In the genomic region with DNA sequence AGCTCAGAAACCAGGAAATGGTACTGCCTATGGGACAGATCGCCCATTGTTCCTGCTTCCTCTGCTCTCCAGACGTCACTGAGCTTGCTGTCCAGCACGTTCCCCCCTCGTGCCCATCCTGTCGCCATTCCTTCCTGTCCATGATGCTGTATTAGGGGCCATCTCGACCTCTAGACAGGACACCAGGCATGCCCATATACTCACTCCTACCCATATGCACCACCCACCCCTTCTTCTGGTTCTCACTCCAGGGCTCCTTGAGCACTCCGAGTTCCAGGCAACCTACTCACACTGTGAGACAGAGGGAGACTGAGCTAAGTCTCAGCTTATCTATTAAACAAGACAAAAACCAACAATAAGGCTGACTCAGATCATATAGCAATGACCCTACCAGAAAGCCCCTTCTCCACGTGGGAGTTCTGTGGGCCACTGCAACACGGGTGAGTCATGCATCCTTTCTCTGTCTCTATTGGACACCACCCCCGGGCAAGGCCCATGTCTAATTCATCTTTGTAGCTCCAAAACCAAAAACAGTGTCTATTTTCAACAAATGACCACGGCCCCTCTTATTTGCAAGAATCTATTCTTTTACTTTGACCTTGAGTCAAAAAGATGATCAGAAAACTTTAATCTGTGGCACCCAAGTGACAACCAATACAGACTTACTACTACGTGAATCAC, we compare ENCODE assay signal across 1 cellular context.
TF ChIP-seq lines count a peak whose summit lies in the region.

No MANE protein-coding gene starts in this region.

TF ChIP-seq in SK-N-SH, 30 proteins besides CTCF, POLR2A, EP300 and RAD21 (continued from another document):
- TF ChIP-seq, protein P1, sequence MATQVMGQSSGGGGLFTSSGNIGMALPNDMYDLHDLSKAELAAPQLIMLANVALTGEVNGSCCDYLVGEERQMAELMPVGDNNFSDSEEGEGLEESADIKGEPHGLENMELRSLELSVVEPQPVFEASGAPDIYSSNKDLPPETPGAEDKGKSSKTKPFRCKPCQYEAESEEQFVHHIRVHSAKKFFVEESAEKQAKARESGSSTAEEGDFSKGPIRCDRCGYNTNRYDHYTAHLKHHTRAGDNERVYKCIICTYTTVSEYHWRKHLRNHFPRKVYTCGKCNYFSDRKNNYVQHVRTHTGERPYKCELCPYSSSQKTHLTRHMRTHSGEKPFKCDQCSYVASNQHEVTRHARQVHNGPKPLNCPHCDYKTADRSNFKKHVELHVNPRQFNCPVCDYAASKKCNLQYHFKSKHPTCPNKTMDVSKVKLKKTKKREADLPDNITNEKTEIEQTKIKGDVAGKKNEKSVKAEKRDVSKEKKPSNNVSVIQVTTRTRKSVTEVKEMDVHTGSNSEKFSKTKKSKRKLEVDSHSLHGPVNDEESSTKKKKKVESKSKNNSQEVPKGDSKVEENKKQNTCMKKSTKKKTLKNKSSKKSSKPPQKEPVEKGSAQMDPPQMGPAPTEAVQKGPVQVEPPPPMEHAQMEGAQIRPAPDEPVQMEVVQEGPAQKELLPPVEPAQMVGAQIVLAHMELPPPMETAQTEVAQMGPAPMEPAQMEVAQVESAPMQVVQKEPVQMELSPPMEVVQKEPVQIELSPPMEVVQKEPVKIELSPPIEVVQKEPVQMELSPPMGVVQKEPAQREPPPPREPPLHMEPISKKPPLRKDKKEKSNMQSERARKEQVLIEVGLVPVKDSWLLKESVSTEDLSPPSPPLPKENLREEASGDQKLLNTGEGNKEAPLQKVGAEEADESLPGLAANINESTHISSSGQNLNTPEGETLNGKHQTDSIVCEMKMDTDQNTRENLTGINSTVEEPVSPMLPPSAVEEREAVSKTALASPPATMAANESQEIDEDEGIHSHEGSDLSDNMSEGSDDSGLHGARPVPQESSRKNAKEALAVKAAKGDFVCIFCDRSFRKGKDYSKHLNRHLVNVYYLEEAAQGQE (IDR thresholded peaks at IDR 0.05; ENCODE audit: low read depth, low read length) = no peak
